ENCODE assay signal across 10 cellular contexts in the genomic region with DNA sequence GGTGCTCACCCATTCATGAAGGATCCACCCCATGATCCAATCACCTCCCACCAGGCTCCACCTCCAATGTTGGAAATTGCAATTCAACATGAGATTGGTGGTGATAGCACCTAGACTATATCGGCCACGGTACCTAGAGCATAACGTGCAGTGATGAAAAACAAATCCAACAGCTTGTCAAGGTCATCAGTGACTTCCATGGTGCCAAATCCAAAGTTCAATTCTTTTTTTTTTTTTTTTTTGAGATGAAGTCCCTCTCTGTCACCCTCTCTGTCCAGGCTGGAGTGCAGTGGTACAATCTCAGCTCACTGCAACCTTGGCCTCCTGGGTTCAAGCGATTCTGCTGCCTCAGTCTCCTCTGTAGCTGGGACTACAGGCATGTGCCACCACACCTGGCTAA. TPM values are rescaled to one million over a fixed set of nuclear protein-coding genes. Genes with fewer than 3 reads are reported as not detected.
"Had no signal": no experiment of that assay in that cellular context is flagged by ENCODE, and none has a peak within 500 bp of the region (broad histone marks: within the 10 kb centered on the region; RNA-seq: fewer than 3 reads in every experiment).

No MANE protein-coding gene starts in this region.

- H3K27ac ChIP-seq: KMS-11 had no signal

- ATAC-seq: GM23338 had no signal

- H3K9ac ChIP-seq: KMS-11 had no signal

- H3K4me2 ChIP-seq: GM23338, KMS-11 had no signal

- H3K4me3 ChIP-seq: GM23338 had no signal

- DNase-seq: H9, HCEC 1CT, HFFc6, IMR-90, KBM-7 had no signal

- FAIRE-seq: H1, H54 had no signal

RNA-seq across cellular contexts. Expression of a gene that starts 17.1 kb away (rescaled TPM):
- total RNA-seq: HFFc6, IMR-90 had no signal
- polyA plus RNA-seq: IMR-90 had no signal

RNA-seq across cellular contexts. Expression of a gene that starts 34.8 kb away (rescaled TPM):
- total RNA-seq: HT1080 had no signal
